ENCODE assay signal across 25 cellular contexts in genomic region chr6:79330723-79331122, GRCh38.
DNase-seq lines count a peak whose midpoint lies in the region; ATAC-seq, FAIRE-seq and TF ChIP-seq lines count a peak whose summit lies in the region.
"Had no signal": no experiment of that assay in that cellular context is flagged by ENCODE, and none has a peak within 500 bp of the region (broad histone marks: within the 10 kb centered on the region; RNA-seq: fewer than 3 reads in every experiment).

No MANE protein-coding gene starts in this region.

- H3K27me3 ChIP-seq in HepG2 (ENCODE audit: control insufficient read depth in 1 of 2, insufficient read depth in 2 of 2, low read length in 2 of 2) (no peaks in the 10 kb centered on the region; a peak in 2 of 5 replicates), right lobe of liver (no peaks in the 10 kb centered on the region), astrocyte (ENCODE audit: insufficient read depth, low read length) (no peaks in the 10 kb centered on the region), upper lobe of right lung (no peaks in the 10 kb centered on the region), uterus (no peaks in the 10 kb centered on the region)

- WGBS in HepG2 (ENCODE audit: low lambda C conversion rate): 2% methylated on average over 2 of the region's 2 CpGs
- 53% methylated on average over 2 of the region's 2 CpGs for WGBS in right lobe of liver (ENCODE audit: insufficient coverage, low coverage, low lambda C conversion rate, missing lambda C conversion rate)

- CTCF ChIA-PET in HepG2 (lab: Yijun Ruan, JAX; ENCODE audit: low intra/inter-chr PET ratio, low total read pairs): no interaction called here
- CTCF ChIA-PET in HEK293 (lab: Yijun Ruan, JAX): interaction anchor here (0.6 kb wide), 1 partner anchor 26 kb away, joined by 3 read pairs; no protein-coding TSS in a partner anchor

- no peak for TF ChIP-seq RAD21 in HepG2 (CRISPR knock-in tag; IDR thresholded peaks at IDR 0.05)

- H3K4me3 ChIP-seq in HepG2 (replicated peaks in 1 of 3; ENCODE audit: insufficient read depth in 1 of 3, low read depth in 2 of 3, low read length in 3 of 3) (no peak overlapping the region), right lobe of liver (no peak overlapping the region), HEK293 (ENCODE audit: low read depth, low read length) (no peak overlapping the region), astrocyte (ENCODE audit: insufficient read depth, low read depth, low read length) (no peak overlapping the region), upper lobe of right lung (no peak overlapping the region), uterus (no peak overlapping the region)
- H3K4me3 ChIP-seq: SK-N-MC had no signal

- intact Hi-C loops in HepG2 (cut with micrococcal nuclease; ENCODE audit: unreplicated experiment): loop anchor here (10.0 kb wide), 1 partner anchor 1646 kb away; no protein-coding TSS in a partner anchor
- intact Hi-C loops in right lobe of liver (cut with DNase I): no loop called here
- intact Hi-C loops in upper lobe of right lung (cut with DNase I): no loop called here
- intact Hi-C loops in uterus (cut with DNase I; ENCODE audit: low total_unique reads): no loop called here

- peaks cover 11% of the 10 kb centered on the region for H3K4me1 Mint-ChIP-seq in astrocyte (ENCODE audit: low read depth, unreplicated experiment)
- H3K4me1 Mint-ChIP-seq: CD8-positive, alpha-beta memory T cell had no signal

- no peak for TF ChIP-seq CTCF in HepG2 (CRISPR knock-in tag; IDR thresholded peaks at IDR 0.05)
- TF ChIP-seq CTCF in right lobe of liver (IDR thresholded peaks at IDR 0.05): no peak
- TF ChIP-seq CTCF in HEK293 (tag by site-specific recombination; IDR thresholded peaks at IDR 0.05): no peak
- no peak for TF ChIP-seq CTCF in astrocyte (IDR thresholded peaks at IDR 0.05; ENCODE audit: insufficient read depth, low read depth, low read length)
- TF ChIP-seq CTCF in upper lobe of right lung (IDR thresholded peaks at IDR 0.05): no peak
- TF ChIP-seq CTCF in uterus (IDR thresholded peaks at IDR 0.05): no peak

- H3K36me3 ChIP-seq in HepG2 (replicated peaks in 1 of 2; ENCODE audit: control insufficient read depth in 1 of 2, insufficient read depth in 2 of 2, low read length in 2 of 2) (no peaks in the 10 kb centered on the region), right lobe of liver (no peaks in the 10 kb centered on the region), HEK293 (ENCODE audit: control insufficient read depth in 2 of 2, insufficient read depth in 1 of 2, low read length in 2 of 2) (no peaks in the 10 kb centered on the region), astrocyte (ENCODE audit: insufficient read depth, low read length) (no peaks in the 10 kb centered on the region), upper lobe of right lung (no peaks in the 10 kb centered on the region), uterus (no peaks in the 10 kb centered on the region)

- no peak for FAIRE-seq in HepG2 (lab: Jason Lieb, UNC)
- FAIRE-seq in astrocyte (lab: Jason Lieb, UNC): no peak
- FAIRE-seq: A204.1, G401.6, HTR-8/SVneo had no signal

- no peak overlapping the region for H2AFZ ChIP-seq in HepG2 (ENCODE audit: low read length)
- H2AFZ ChIP-seq in astrocyte (ENCODE audit: low read depth, low read length): no peak overlapping the region

- no peak overlapping the region for H3K4me3 Mint-ChIP-seq in astrocyte (ENCODE audit: unreplicated experiment)
- H3K4me3 Mint-ChIP-seq: CD8-positive, alpha-beta memory T cell had no signal

- H3K36me3 Mint-ChIP-seq in astrocyte (ENCODE audit: low read depth, unreplicated experiment): no peaks in the 10 kb centered on the region
- H3K36me3 Mint-ChIP-seq: CD8-positive, alpha-beta memory T cell had no signal

- H4K20me1 ChIP-seq in HepG2 (ENCODE audit: insufficient read depth, low read length): no peaks in the 10 kb centered on the region
- no peaks in the 10 kb centered on the region for H4K20me1 ChIP-seq in astrocyte (ENCODE audit: insufficient read depth, low read length)

- H3K9me3 ChIP-seq in HepG2 (ENCODE audit: low read length) (no peaks in the 10 kb centered on the region), right lobe of liver (no peaks in the 10 kb centered on the region), HEK293 (ENCODE audit: control insufficient read depth, insufficient read depth, low read depth, low read length) (no peaks in the 10 kb centered on the region), astrocyte (ENCODE audit: insufficient read depth, low read depth, low read length) (no peaks in the 10 kb centered on the region), upper lobe of right lung (no peaks in the 10 kb centered on the region), uterus (no peaks in the 10 kb centered on the region)

- no peak overlapping the region for H3K27ac Mint-ChIP-seq in astrocyte (ENCODE audit: unreplicated experiment)
- H3K27ac Mint-ChIP-seq: CD8-positive, alpha-beta memory T cell had no signal

- DNase-seq in HepG2 (ENCODE audit: low spot score) (no peak), right lobe of liver (no peak), astrocyte (ENCODE audit: low read depth) (peak; percentile 10), kidney tubule cell (ENCODE audit: low spot score) (peak; percentile 64), upper lobe of right lung (no peak), NCI-H2081 treated with DMSO at 0.1 percent for 48 hours (lab: John Stamatoyannopoulos, UW) (no peak), uterus (no peak)
- DNase-seq: Calu3; CD8-positive, alpha-beta memory T cell; H7; IMR-90; NCI-H1694; NCI-H446; NCI-H526; PC-3; SHP77 treated with DMSO at 0.1 percent for 48 hours had no signal

- POLR2A ChIA-PET in HepG2 (lab: Yijun Ruan, JAX): no interaction called here
- POLR2A ChIA-PET in HEK293 (lab: Yijun Ruan, JAX): no interaction called here

- H3K27ac ChIP-seq in HepG2 (ENCODE audit: extremely low read length, insufficient read depth, low read length) (no peak overlapping the region), right lobe of liver (no peak overlapping the region), HEK293 (ENCODE audit: extremely low read depth, low read depth, low read length) (no peak overlapping the region), astrocyte (ENCODE audit: low read depth, low read length) (no peak overlapping the region), upper lobe of right lung (no peak overlapping the region), uterus (no peak overlapping the region)
- H3K27ac ChIP-seq: C4-2B, HL-60, KMS-11, RWPE1, SK-N-MC had no signal

- no peaks in the 10 kb centered on the region for H3K27me3 Mint-ChIP-seq in astrocyte (ENCODE audit: low read depth, unreplicated experiment)

- H3K4me1 ChIP-seq in HepG2 (ENCODE audit: insufficient read depth, low read length): no peaks in the 10 kb centered on the region
- no peaks in the 10 kb centered on the region for H3K4me1 ChIP-seq in right lobe of liver
- H3K4me1 ChIP-seq in HEK293 (ENCODE audit: control insufficient read depth, insufficient read depth, low read length): no peaks in the 10 kb centered on the region
- H3K4me1 ChIP-seq in astrocyte (ENCODE audit: insufficient read depth, low read length): no peaks in the 10 kb centered on the region
- no peaks in the 10 kb centered on the region for H3K4me1 ChIP-seq in upper lobe of right lung
- H3K4me1 ChIP-seq in uterus: no peaks in the 10 kb centered on the region

- H3K9ac ChIP-seq in HepG2 (ENCODE audit: insufficient read depth, low read depth, low read length) (no peak overlapping the region), astrocyte (ENCODE audit: low read length) (no peak overlapping the region)
- H3K9ac ChIP-seq: KMS-11 had no signal

- TF ChIP-seq POLR2A in HepG2 (IDR thresholded peaks at IDR 0.05; ENCODE audit: insufficient read depth in 1 of 2, low read depth in 2 of 2, low read length in 2 of 2) (no peak), right lobe of liver (IDR thresholded peaks at IDR 0.05) (no peak), uterus (IDR thresholded peaks at IDR 0.05) (no peak)

- no peaks in the 10 kb centered on the region for H3K79me2 ChIP-seq in HepG2 (ENCODE audit: insufficient read depth, low read length)
- H3K79me2 ChIP-seq in astrocyte (ENCODE audit: insufficient read depth, low read length): no peaks in the 10 kb centered on the region

- ATAC-seq in HepG2 (no peak), right lobe of liver (no peak), upper lobe of right lung (no peak)
- ATAC-seq: PC-3 had no signal

- BruUV-seq in HepG2 (replicated peaks; lab: Mats Ljungman, UMichigan): no TSS peak

- H3K4me2 ChIP-seq in HepG2 (ENCODE audit: low read depth, low read length): no peak overlapping the region
- H3K4me2 ChIP-seq in astrocyte (ENCODE audit: low read length): no peak overlapping the region
- H3K4me2 ChIP-seq: KMS-11 had no signal

- peaks cover 2% of the 10 kb centered on the region for H3K9me3 Mint-ChIP-seq in astrocyte (ENCODE audit: unreplicated experiment)

- TF ChIP-seq EP300 in HepG2 (IDR thresholded peaks at IDR 0.05; ENCODE audit: low read depth in 2 of 2, low read length in 2 of 2): no peak
- TF ChIP-seq EP300 in HepG2 (CRISPR knock-in tag; IDR thresholded peaks at IDR 0.05; ENCODE audit: borderline replicate concordance): no peak

- in situ Hi-C loops in HepG2 (cut with HindIII; ENCODE audit: extremely low pct_ligation_motif_present, low pct_unique_long_range_greater_than_20kb): no loop called here

TF ChIP-seq in HepG2, 621 proteins besides CTCF, POLR2A, EP300 and RAD21:
- TF ChIP-seq ONECUT2 (CRISPR knock-in tag; IDR thresholded peaks at IDR 0.05) (no peak), ATF7 (IDR thresholded peaks at IDR 0.05) (peak; percentile 54), ATF7 (CRISPR knock-in tag; IDR thresholded peaks at IDR 0.05) (no peak), HNF4A (CRISPR knock-in tag; IDR thresholded peaks at IDR 0.05) (no peak), ZNF556 (CRISPR knock-in tag; IDR thresholded peaks at IDR 0.05; ENCODE audit: borderline replicate concordance) (no peak)
TF ChIP-seq in HepG2: peak in this region for 1.

TF ChIP-seq in HEK293, 187 proteins besides CTCF, POLR2A, EP300 and RAD21:
- TF ChIP-seq, protein P1, sequence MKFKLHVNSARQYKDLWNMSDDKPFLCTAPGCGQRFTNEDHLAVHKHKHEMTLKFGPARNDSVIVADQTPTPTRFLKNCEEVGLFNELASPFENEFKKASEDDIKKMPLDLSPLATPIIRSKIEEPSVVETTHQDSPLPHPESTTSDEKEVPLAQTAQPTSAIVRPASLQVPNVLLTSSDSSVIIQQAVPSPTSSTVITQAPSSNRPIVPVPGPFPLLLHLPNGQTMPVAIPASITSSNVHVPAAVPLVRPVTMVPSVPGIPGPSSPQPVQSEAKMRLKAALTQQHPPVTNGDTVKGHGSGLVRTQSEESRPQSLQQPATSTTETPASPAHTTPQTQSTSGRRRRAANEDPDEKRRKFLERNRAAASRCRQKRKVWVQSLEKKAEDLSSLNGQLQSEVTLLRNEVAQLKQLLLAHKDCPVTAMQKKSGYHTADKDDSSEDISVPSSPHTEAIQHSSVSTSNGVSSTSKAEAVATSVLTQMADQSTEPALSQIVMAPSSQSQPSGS (tag by site-specific recombination; IDR thresholded peaks at IDR 0.05; ENCODE audit: low read depth): peak; percentile 7; the same call in 1 of the 2 replicates
- TF ChIP-seq SP7 (tag by site-specific recombination; IDR thresholded peaks at IDR 0.05): no peak

Comparison
In these comparisons a context has a peak if more than half of its experiments do, and no peak if none do; other contexts are left out.
1. DNase-seq: peak in astrocyte (single experiment) and kidney tubule cell (single experiment); none in HepG2 (single experiment), right lobe of liver (0 of 3), upper lobe of right lung (single experiment), NCI-H2081 treated with DMSO at 0.1 percent for 48 hours (single experiment) and uterus (0 of 2).